ENCODE assay signal across 1 cellular context in the genomic region with DNA sequence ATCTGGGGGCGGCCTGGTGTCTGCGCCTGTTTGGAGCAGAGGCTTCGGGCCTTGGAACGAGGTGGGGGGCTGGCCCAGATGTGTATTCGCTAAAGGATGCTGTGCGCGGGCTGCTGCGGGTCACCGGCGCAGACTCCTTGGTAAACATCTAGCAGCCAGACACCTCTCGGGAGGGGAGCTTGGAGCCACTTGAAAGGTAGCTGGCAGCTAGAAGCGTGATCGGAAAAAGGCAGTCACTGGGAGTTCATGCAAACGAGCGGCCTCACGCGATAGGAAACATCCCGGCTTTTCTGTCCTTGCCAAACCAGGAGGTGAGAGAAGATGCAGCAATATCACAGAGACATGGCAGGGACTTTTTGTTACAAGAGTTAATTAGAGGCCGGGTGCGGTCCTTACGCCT.
TF ChIP-seq lines count a peak whose summit lies in the region.

No MANE protein-coding gene starts in this region.

TF ChIP-seq in K562, 482 proteins besides CTCF, POLR2A, EP300 and RAD21:
- TF ChIP-seq, protein P1, sequence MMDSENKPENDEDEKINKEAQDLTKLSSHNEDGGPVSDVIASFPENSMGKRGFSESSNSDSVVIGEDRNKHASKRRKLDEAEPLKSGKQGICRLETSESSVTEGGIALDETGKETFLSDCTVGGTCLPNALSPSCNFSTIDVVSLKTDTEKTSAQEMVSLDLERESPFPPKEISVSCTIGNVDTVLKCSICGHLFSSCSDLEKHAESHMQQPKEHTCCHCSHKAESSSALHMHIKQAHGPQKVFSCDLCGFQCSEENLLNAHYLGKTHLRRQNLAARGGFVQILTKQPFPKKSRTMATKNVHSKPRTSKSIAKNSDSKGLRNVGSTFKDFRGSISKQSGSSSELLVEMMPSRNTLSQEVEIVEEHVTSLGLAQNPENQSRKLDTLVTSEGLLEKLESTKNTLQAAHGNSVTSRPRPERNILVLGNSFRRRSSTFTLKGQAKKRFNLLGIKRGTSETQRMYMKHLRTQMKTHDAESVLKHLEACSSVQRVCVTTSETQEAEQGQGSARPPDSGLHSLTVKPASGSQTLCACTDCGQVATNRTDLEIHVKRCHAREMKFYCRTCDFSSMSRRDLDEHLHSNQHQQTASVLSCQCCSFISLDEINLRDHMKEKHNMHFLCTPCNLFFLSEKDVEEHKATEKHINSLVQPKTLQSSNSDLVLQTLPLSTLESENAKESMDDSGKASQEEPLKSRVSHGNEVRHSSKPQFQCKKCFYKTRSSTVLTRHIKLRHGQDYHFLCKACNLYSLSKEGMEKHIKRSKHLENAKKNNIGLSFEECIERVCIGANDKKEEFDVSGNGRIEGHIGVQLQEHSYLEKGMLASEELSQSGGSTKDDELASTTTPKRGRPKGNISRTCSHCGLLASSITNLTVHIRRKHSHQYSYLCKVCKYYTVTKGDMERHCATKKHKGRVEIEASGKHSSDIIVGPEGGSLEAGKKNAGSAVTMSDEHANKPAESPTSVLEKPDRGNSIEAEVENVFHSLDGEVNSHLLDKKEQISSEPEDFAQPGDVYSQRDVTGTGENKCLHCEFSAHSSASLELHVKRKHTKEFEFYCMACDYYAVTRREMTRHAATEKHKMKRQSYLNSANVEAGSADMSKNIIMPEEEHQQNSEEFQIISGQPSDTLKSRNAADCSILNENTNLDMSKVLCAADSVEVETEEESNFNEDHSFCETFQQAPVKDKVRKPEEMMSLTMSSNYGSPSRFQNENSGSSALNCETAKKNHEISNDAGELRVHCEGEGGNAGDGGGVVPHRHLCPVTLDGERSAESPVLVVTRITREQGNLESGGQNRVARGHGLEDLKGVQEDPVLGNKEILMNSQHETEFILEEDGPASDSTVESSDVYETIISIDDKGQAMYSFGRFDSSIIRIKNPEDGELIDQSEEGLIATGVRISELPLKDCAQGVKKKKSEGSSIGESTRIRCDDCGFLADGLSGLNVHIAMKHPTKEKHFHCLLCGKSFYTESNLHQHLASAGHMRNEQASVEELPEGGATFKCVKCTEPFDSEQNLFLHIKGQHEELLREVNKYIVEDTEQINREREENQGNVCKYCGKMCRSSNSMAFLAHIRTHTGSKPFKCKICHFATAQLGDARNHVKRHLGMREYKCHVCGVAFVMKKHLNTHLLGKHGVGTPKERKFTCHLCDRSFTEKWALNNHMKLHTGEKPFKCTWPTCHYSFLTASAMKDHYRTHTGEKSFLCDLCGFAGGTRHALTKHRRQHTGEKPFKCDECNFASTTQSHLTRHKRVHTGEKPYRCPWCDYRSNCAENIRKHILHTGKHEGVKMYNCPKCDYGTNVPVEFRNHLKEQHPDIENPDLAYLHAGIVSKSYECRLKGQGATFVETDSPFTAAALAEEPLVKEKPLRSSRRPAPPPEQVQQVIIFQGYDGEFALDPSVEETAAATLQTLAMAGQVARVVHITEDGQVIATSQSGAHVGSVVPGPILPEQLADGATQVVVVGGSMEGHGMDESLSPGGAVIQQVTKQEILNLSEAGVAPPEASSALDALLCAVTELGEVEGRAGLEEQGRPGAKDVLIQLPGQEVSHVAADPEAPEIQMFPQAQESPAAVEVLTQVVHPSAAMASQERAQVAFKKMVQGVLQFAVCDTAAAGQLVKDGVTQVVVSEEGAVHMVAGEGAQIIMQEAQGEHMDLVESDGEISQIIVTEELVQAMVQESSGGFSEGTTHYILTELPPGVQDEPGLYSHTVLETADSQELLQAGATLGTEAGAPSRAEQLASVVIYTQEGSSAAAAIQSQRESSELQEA (IDR thresholded peaks at IDR 0.05; ENCODE audit: low read depth): no peak
- TF ChIP-seq TCFL5 (CRISPR knock-in tag; conservative IDR thresholded peaks at IDR 0.05) (no peak), ARHGAP35 (IDR thresholded peaks at IDR 0.05; ENCODE audit: partially characterized antibody) (no peak), CHD2 (IDR thresholded peaks at IDR 0.05; ENCODE audit: low read depth, low read length) (no peak), ZNF134 (CRISPR knock-in tag; conservative IDR thresholded peaks at IDR 0.05) (no peak), SMAD3 (CRISPR knock-in tag; conservative IDR thresholded peaks at IDR 0.05) (no peak), GTF2F1 (IDR thresholded peaks at IDR 0.05; ENCODE audit: low read depth, low read length) (no peak)
- TF ChIP-seq, protein P2, sequence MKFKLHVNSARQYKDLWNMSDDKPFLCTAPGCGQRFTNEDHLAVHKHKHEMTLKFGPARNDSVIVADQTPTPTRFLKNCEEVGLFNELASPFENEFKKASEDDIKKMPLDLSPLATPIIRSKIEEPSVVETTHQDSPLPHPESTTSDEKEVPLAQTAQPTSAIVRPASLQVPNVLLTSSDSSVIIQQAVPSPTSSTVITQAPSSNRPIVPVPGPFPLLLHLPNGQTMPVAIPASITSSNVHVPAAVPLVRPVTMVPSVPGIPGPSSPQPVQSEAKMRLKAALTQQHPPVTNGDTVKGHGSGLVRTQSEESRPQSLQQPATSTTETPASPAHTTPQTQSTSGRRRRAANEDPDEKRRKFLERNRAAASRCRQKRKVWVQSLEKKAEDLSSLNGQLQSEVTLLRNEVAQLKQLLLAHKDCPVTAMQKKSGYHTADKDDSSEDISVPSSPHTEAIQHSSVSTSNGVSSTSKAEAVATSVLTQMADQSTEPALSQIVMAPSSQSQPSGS (CRISPR knock-in tag; IDR thresholded peaks at IDR 0.05): no peak
- TF ChIP-seq, protein P3, sequence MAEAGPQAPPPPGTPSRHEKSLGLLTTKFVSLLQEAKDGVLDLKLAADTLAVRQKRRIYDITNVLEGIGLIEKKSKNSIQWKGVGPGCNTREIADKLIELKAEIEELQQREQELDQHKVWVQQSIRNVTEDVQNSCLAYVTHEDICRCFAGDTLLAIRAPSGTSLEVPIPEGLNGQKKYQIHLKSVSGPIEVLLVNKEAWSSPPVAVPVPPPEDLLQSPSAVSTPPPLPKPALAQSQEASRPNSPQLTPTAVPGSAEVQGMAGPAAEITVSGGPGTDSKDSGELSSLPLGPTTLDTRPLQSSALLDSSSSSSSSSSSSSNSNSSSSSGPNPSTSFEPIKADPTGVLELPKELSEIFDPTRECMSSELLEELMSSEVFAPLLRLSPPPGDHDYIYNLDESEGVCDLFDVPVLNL (CRISPR knock-in tag; IDR thresholded peaks at IDR 0.05; ENCODE audit: low read depth): no peak
- TF ChIP-seq, protein P4, sequence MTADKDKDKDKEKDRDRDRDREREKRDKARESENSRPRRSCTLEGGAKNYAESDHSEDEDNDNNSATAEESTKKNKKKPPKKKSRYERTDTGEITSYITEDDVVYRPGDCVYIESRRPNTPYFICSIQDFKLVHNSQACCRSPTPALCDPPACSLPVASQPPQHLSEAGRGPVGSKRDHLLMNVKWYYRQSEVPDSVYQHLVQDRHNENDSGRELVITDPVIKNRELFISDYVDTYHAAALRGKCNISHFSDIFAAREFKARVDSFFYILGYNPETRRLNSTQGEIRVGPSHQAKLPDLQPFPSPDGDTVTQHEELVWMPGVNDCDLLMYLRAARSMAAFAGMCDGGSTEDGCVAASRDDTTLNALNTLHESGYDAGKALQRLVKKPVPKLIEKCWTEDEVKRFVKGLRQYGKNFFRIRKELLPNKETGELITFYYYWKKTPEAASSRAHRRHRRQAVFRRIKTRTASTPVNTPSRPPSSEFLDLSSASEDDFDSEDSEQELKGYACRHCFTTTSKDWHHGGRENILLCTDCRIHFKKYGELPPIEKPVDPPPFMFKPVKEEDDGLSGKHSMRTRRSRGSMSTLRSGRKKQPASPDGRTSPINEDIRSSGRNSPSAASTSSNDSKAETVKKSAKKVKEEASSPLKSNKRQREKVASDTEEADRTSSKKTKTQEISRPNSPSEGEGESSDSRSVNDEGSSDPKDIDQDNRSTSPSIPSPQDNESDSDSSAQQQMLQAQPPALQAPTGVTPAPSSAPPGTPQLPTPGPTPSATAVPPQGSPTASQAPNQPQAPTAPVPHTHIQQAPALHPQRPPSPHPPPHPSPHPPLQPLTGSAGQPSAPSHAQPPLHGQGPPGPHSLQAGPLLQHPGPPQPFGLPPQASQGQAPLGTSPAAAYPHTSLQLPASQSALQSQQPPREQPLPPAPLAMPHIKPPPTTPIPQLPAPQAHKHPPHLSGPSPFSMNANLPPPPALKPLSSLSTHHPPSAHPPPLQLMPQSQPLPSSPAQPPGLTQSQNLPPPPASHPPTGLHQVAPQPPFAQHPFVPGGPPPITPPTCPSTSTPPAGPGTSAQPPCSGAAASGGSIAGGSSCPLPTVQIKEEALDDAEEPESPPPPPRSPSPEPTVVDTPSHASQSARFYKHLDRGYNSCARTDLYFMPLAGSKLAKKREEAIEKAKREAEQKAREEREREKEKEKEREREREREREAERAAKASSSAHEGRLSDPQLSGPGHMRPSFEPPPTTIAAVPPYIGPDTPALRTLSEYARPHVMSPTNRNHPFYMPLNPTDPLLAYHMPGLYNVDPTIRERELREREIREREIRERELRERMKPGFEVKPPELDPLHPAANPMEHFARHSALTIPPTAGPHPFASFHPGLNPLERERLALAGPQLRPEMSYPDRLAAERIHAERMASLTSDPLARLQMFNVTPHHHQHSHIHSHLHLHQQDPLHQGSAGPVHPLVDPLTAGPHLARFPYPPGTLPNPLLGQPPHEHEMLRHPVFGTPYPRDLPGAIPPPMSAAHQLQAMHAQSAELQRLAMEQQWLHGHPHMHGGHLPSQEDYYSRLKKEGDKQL (CRISPR knock-in tag; IDR thresholded peaks at IDR 0.05; ENCODE audit: borderline replicate concordance): no peak
- TF ChIP-seq, protein P5, sequence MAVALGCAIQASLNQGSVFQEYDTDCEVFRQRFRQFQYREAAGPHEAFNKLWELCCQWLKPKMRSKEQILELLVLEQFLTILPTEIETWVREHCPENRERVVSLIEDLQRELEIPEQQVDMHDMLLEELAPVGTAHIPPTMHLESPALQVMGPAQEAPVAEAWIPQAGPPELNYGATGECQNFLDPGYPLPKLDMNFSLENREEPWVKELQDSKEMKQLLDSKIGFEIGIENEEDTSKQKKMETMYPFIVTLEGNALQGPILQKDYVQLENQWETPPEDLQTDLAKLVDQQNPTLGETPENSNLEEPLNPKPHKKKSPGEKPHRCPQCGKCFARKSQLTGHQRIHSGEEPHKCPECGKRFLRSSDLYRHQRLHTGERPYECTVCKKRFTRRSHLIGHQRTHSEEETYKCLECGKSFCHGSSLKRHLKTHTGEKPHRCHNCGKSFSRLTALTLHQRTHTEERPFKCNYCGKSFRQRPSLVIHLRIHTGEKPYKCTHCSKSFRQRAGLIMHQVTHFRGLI (CRISPR knock-in tag; IDR thresholded peaks at IDR 0.05): no peak
- TF ChIP-seq, protein P6, sequence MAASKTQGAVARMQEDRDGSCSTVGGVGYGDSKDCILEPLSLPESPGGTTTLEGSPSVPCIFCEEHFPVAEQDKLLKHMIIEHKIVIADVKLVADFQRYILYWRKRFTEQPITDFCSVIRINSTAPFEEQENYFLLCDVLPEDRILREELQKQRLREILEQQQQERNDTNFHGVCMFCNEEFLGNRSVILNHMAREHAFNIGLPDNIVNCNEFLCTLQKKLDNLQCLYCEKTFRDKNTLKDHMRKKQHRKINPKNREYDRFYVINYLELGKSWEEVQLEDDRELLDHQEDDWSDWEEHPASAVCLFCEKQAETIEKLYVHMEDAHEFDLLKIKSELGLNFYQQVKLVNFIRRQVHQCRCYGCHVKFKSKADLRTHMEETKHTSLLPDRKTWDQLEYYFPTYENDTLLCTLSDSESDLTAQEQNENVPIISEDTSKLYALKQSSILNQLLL (CRISPR knock-in tag; IDR thresholded peaks at IDR 0.05; ENCODE audit: borderline replicate concordance): no peak
- TF ChIP-seq, protein P7, sequence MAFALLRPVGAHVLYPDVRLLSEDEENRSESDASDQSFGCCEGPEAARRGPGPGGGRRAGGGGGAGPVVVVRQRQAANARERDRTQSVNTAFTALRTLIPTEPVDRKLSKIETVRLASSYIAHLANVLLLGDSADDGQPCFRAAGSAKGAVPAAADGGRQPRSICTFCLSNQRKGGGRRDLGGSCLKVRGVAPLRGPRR (CRISPR knock-in tag; IDR thresholded peaks at IDR 0.05): no peak
TF ChIP-seq in K562: peak in this region for 0.
